In genomic region chr17:3667366-3668278, GRCh38 we compare ENCODE assay signal across 8 cellular contexts. TPM values are rescaled to one million over a fixed set of nuclear protein-coding genes. Genes with fewer than 3 reads are reported as not detected.
DNase-seq lines count a peak whose midpoint lies in the region; ATAC-seq and TF ChIP-seq lines count a peak whose summit lies in the region.

No MANE protein-coding gene starts in this region.

- no peaks in the 10 kb centered on the region for H3K9me3 Mint-ChIP-seq in T-helper 2 cell treated with Interferon-gamma antibody and Interleukin-4, amounts not matched to agents 5 μg/mL and 100 μg/mL, for 36 hours
- H3K9me3 Mint-ChIP-seq in stimulated activated naive CD8-positive, alpha-beta T cell treated with anti-CD3 and anti-CD28 coated beads, Interleukin-15, amount 100 ng/mL, for 72 hours, result no peaks in the 10 kb centered on the region

- H3K27ac ChIP-seq in ectodermal cell (ENCODE audit: insufficient read depth, low read depth, low read length, poor library complexity, severe bottlenecking) (peak overlapping the region; percentile 95), right lobe of liver (peak overlapping the region; percentile 80 to 92 (median 81))

- TF ChIP-seq POLR2A in right lobe of liver (IDR thresholded peaks at IDR 0.05), result no peak

- peak overlapping the region; percentile 78 for H3K27ac Mint-ChIP-seq in T-helper 2 cell treated with Interferon-gamma antibody and Interleukin-4, amounts not matched to agents 5 μg/mL and 100 μg/mL, for 36 hours
- H3K27ac Mint-ChIP-seq in stimulated activated naive CD8-positive, alpha-beta T cell treated with anti-CD3 and anti-CD28 coated beads, Interleukin-15, amount 100 ng/mL, for 72 hours, result peak overlapping the region; percentile 71 to 87

- ATAC-seq in GM19397 (IDR thresholded peaks at IDR 0.05; ENCODE audit: unreplicated experiment) (peak; percentile 7), right lobe of liver (peak; percentile 61 to 78 (median 70))
- ATAC-seq in stimulated activated naive CD8-positive, alpha-beta T cell treated with anti-CD3 and anti-CD28 coated beads, Interleukin-15, amount 100 ng/mL, for 72 hours, result peak; percentile 8

- H3K9me3 ChIP-seq in ectodermal cell (ENCODE audit: control insufficient read depth, low read length) (no peaks in the 10 kb centered on the region), right lobe of liver (no peaks in the 10 kb centered on the region)

- peaks cover 14% of the 10 kb centered on the region for H3K4me1 ChIP-seq in ectodermal cell (ENCODE audit: control insufficient read depth, insufficient read depth, low read length)
- peaks cover 0 to 17% (median 1%) of the 10 kb centered on the region in 4 donors for H3K4me1 ChIP-seq in right lobe of liver

- H3K36me3 ChIP-seq in ectodermal cell (ENCODE audit: control insufficient read depth, insufficient read depth, low read length) (peaks cover 5% of the 10 kb centered on the region), right lobe of liver (no peaks in the 10 kb centered on the region)

- peaks cover 9% of the 10 kb centered on the region for H3K36me3 Mint-ChIP-seq in T-helper 2 cell treated with Interferon-gamma antibody and Interleukin-4, amounts not matched to agents 5 μg/mL and 100 μg/mL, for 36 hours (ENCODE audit: low read depth)

- DNase-seq in COLO668 (lab: John Stamatoyannopoulos, UW; ENCODE audit: unreplicated experiment) (peak; percentile 70), HT-29 (ENCODE audit: low spot score) (peak; percentile 66), right lobe of liver (peak; percentile 84 to 90 (median 85))
- no peak for DNase-seq in T-helper 2 cell treated with Interferon-gamma antibody and Interleukin-4, amounts not matched to agents 5 μg/mL and 100 μg/mL, for 36 hours (ENCODE audit: low spot score)
- DNase-seq in stimulated activated naive CD8-positive, alpha-beta T cell treated with anti-CD3 and anti-CD28 coated beads, Interleukin-15, amount 100 ng/mL, for 72 hours, result no peak
- DNase-seq in stimulated activated CD4-positive, alpha-beta T cell treated with anti-CD3 and anti-CD28 coated beads, Interleukin-12 subunit alpha, Interleukin-12 subunit beta, amount 100 ng/mL, for 4 hours, result no peak

- H3K27me3 Mint-ChIP-seq in T-helper 2 cell treated with Interferon-gamma antibody and Interleukin-4, amounts not matched to agents 5 μg/mL and 100 μg/mL, for 36 hours (ENCODE audit: low read depth), result no peaks in the 10 kb centered on the region
- no peaks in the 10 kb centered on the region for H3K27me3 Mint-ChIP-seq in stimulated activated naive CD8-positive, alpha-beta T cell treated with anti-CD3 and anti-CD28 coated beads, Interleukin-15, amount 100 ng/mL, for 72 hours

- H3K4me1 Mint-ChIP-seq in T-helper 2 cell treated with Interferon-gamma antibody and Interleukin-4, amounts not matched to agents 5 μg/mL and 100 μg/mL, for 36 hours (ENCODE audit: low read depth), result peaks cover 22% of the 10 kb centered on the region
- peaks cover 32% of the 10 kb centered on the region for H3K4me1 Mint-ChIP-seq in stimulated activated naive CD8-positive, alpha-beta T cell treated with anti-CD3 and anti-CD28 coated beads, Interleukin-15, amount 100 ng/mL, for 72 hours

- H3K27me3 ChIP-seq in ectodermal cell (ENCODE audit: control insufficient read depth, insufficient read depth, low read length, poor library complexity, severe bottlenecking), result no peaks in the 10 kb centered on the region
- H3K27me3 ChIP-seq in right lobe of liver, result no peaks in the 10 kb centered on the region

- WGBS in ectodermal cell, 2 experiments, result 8 to 9% methylated on average over 39 of the region's 39 CpGs
- 7% methylated on average over 11 of the region's 39 CpGs for WGBS in right lobe of liver (ENCODE audit: insufficient coverage, low coverage, low lambda C conversion rate, missing lambda C conversion rate)

- peak overlapping the region; percentile 99 for H3K4me3 Mint-ChIP-seq in T-helper 2 cell treated with Interferon-gamma antibody and Interleukin-4, amounts not matched to agents 5 μg/mL and 100 μg/mL, for 36 hours
- peak overlapping the region; percentile 92 to 94 for H3K4me3 Mint-ChIP-seq in stimulated activated naive CD8-positive, alpha-beta T cell treated with anti-CD3 and anti-CD28 coated beads, Interleukin-15, amount 100 ng/mL, for 72 hours

- intact Hi-C loops in right lobe of liver (cut with DNase I), result no loop called here

- H3K4me3 ChIP-seq in ectodermal cell (ENCODE audit: insufficient read depth, low read depth, low read length) (peak overlapping the region; percentile 94), right lobe of liver (peak overlapping the region; percentile 91 to 97 (median 92))

- no peak for TF ChIP-seq CTCF in right lobe of liver (IDR thresholded peaks at IDR 0.05)

RNA-seq across cellular contexts. Expression of gene TAX1BP3, which starts 0.8 kb away (rescaled TPM):
- total RNA-seq in HT-29 (2014; rRNA removed; shearing (Covaris generic)), result 121 and 128 TPM in 2 replicates
- 74.6 TPM for polyA plus RNA-seq in ectodermal cell (2013, experiment 1 of 4)
- polyA plus RNA-seq in ectodermal cell (2013, experiment 2 of 4), result 66.5 TPM
- polyA plus RNA-seq in ectodermal cell (2013, experiment 3 of 4), result 57.9 TPM
- polyA plus RNA-seq in ectodermal cell (2013, experiment 4 of 4), result 62.3 TPM
- 10 to 100 TPM in 4 of 6 experiments, 1 to 10 TPM in 2; 8.1 to 60.9 (median 34.7) TPM for total RNA-seq in right lobe of liver

RNA-seq across cellular contexts. Expression of gene EMC6, which starts 1.0 kb away (rescaled TPM):
- total RNA-seq in HT-29 (2014; rRNA removed; shearing (Covaris generic)), result 35.5 and 54.7 TPM in 2 replicates
- 62.1 TPM for polyA plus RNA-seq in ectodermal cell (2013, experiment 1 of 4)
- 63.9 TPM for polyA plus RNA-seq in ectodermal cell (2013, experiment 2 of 4)
- 75.3 TPM for polyA plus RNA-seq in ectodermal cell (2013, experiment 3 of 4)
- polyA plus RNA-seq in ectodermal cell (2013, experiment 4 of 4), result 87.3 TPM
- total RNA-seq in right lobe of liver, result 10 to 100 TPM; 19.7 to 27.7 (median 24.4) TPM

RNA-seq across cellular contexts. Expression of gene P2RX5, which starts 28.3 kb away (rescaled TPM):
- 0.23 TPM in 1 of 2 replicates, not detected in the other for total RNA-seq in HT-29 (2014; rRNA removed; shearing (Covaris generic))
- 0.48 TPM for polyA plus RNA-seq in ectodermal cell (2013, experiment 1 of 4)
- 0.50 TPM for polyA plus RNA-seq in ectodermal cell (2013, experiment 2 of 4)
- polyA plus RNA-seq in ectodermal cell (2013, experiment 3 of 4), result 1.1 TPM
- 1.3 TPM for polyA plus RNA-seq in ectodermal cell (2013, experiment 4 of 4)
- total RNA-seq in right lobe of liver, result 1 to 10 TPM in 1 of 6 experiments, under 1 TPM in 5; 0.13 to 1.1 (median 0.40) TPM

RNA-seq across cellular contexts. Expression of gene CTNS, which starts 31.1 kb away (rescaled TPM):
- total RNA-seq in HT-29 (2014; rRNA removed; shearing (Covaris generic)), result 10.3 and 18.4 TPM in 2 replicates
- 22.4 TPM for polyA plus RNA-seq in ectodermal cell (2013, experiment 1 of 4)
- 26.2 TPM for polyA plus RNA-seq in ectodermal cell (2013, experiment 2 of 4)
- polyA plus RNA-seq in ectodermal cell (2013, experiment 3 of 4), result 20.3 TPM
- polyA plus RNA-seq in ectodermal cell (2013, experiment 4 of 4), result 18.4 TPM
- 10 to 100 TPM in 2 of 6 experiments, 1 to 10 TPM in 4; 6.7 to 30.3 (median 9.4) TPM for total RNA-seq in right lobe of liver

RNA-seq across cellular contexts. Expression of gene SHPK, which starts 31.6 kb away (rescaled TPM):
- 16.1 and 21.2 TPM in 2 replicates for total RNA-seq in HT-29 (2014; rRNA removed; shearing (Covaris generic))
- 29.8 TPM for polyA plus RNA-seq in ectodermal cell (2013, experiment 1 of 4)
- polyA plus RNA-seq in ectodermal cell (2013, experiment 2 of 4), result 35.1 TPM
- polyA plus RNA-seq in ectodermal cell (2013, experiment 3 of 4), result 25.1 TPM
- polyA plus RNA-seq in ectodermal cell (2013, experiment 4 of 4), result 26.3 TPM
- total RNA-seq in right lobe of liver, result 10 to 100 TPM; 13.5 to 26.1 (median 22.8) TPM

Comparison
In these comparisons a context has a peak if more than half of its experiments do, and no peak if none do; other contexts are left out.
1. DNase-seq: peak in COLO668 (single experiment), HT-29 (single experiment) and right lobe of liver (3 of 3); none in T-helper 2 cell treated with Interferon-gamma antibody and Interleukin-4, amounts not matched to agents 5 μg/mL and 100 μg/mL, for 36 hours (single experiment), stimulated activated naive CD8-positive, alpha-beta T cell treated with anti-CD3 and anti-CD28 coated beads, Interleukin-15, amount 100 ng/mL, for 72 hours (0 of 2) and stimulated activated CD4-positive, alpha-beta T cell treated with anti-CD3 and anti-CD28 coated beads, Interleukin-12 subunit alpha, Interleukin-12 subunit beta, amount 100 ng/mL, for 4 hours (single experiment).
2. ATAC-seq: peak in every context shown above with its lines; median percentile 70 in right lobe of liver; 8 in stimulated activated naive CD8-positive, alpha-beta T cell treated with anti-CD3 and anti-CD28 coated beads, Interleukin-15, amount 100 ng/mL, for 72 hours; 7 in GM19397.